ENCODE assay signal across 1 cellular context in genomic region chr17:15882058-15882720, GRCh38.
TF ChIP-seq lines count a peak whose summit lies in the region.

No MANE protein-coding gene starts in this region.

TF ChIP-seq in K562, 482 proteins besides CTCF, POLR2A, EP300 and RAD21 (continued from another document):
- TF ChIP-seq, protein P1, sequence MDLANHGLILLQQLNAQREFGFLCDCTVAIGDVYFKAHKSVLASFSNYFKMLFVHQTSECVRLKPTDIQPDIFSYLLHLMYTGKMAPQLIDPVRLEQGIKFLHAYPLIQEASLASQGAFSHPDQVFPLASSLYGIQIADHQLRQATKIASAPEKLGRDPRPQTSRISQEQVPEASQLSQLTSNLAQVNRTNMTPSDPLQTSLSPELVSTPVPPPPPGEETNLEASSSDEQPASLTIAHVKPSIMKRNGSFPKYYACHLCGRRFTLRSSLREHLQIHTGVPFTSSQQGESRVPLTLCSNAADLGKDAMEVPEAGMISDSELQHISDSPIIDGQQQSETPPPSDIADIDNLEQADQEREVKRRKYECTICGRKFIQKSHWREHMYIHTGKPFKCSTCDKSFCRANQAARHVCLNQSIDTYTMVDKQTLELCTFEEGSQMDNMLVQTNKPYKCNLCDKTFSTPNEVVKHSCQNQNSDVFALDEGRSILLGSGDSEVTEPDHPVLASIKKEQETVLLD (IDR thresholded peaks at IDR 0.05), result no peak
- TF ChIP-seq BRCA1 (IDR thresholded peaks at IDR 0.05) (no peak), BRCA1 (CRISPR knock-in tag; IDR thresholded peaks at IDR 0.05) (no peak), ZNF224 (CRISPR knock-in tag; IDR thresholded peaks at IDR 0.05) (no peak), CBFB (CRISPR knock-in tag; IDR thresholded peaks at IDR 0.05) (no peak), FOXJ2 (tag; IDR thresholded peaks at IDR 0.05) (no peak), GABPA (tag; conservative IDR thresholded peaks at IDR 0.05; ENCODE audit: low read depth) (0 out of 2 replicates have a peak, but pooled peaks have one; percentile 28), CTCFL (IDR thresholded peaks at IDR 0.05; ENCODE audit: borderline replicate concordance, insufficient read depth, low read depth, low read length, poor library complexity, severe bottlenecking) (peak; percentile 36), DPF2 (IDR thresholded peaks at IDR 0.05) (no peak), NFIX (CRISPR knock-in tag; IDR thresholded peaks at IDR 0.05; ENCODE audit: low read depth) (no peak), ZNF280A (IDR thresholded peaks at IDR 0.05; ENCODE audit: low read depth, partially characterized antibody) (no peak), ZNF584 (CRISPR knock-in tag; IDR thresholded peaks at IDR 0.05; ENCODE audit: low read depth) (0 out of 2 replicates have a peak, but pooled peaks have one; percentile 19), SAFB (IDR thresholded peaks at IDR 0.05; ENCODE audit: borderline replicate concordance, low read depth, low read length) (no peak), ATF7 (IDR thresholded peaks at IDR 0.05) (no peak), MAZ (CRISPR knock-in tag; conservative IDR thresholded peaks at IDR 0.05 in 1 of 2, IDR thresholded peaks at IDR 0.05 in 1 of 2) (no peak), HSF4 (CRISPR knock-in tag; IDR thresholded peaks at IDR 0.05; ENCODE audit: borderline replicate concordance) (no peak), CEBPZ (IDR thresholded peaks at IDR 0.05; ENCODE audit: borderline replicate concordance, low read depth, low read length) (no peak), RBM22 (IDR thresholded peaks at IDR 0.05; ENCODE audit: low read depth, low read length, poor library complexity, severe bottlenecking) (no peak), HMG20A (CRISPR knock-in tag; conservative IDR thresholded peaks at IDR 0.05) (no peak)
- TF ChIP-seq, protein P2, sequence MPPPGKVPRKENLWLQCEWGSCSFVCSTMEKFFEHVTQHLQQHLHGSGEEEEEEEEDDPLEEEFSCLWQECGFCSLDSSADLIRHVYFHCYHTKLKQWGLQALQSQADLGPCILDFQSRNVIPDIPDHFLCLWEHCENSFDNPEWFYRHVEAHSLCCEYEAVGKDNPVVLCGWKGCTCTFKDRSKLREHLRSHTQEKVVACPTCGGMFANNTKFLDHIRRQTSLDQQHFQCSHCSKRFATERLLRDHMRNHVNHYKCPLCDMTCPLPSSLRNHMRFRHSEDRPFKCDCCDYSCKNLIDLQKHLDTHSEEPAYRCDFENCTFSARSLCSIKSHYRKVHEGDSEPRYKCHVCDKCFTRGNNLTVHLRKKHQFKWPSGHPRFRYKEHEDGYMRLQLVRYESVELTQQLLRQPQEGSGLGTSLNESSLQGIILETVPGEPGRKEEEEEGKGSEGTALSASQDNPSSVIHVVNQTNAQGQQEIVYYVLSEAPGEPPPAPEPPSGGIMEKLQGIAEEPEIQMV (tag; conservative IDR thresholded peaks at IDR 0.05; ENCODE audit: low read depth), result no peak
- TF ChIP-seq, protein P3, sequence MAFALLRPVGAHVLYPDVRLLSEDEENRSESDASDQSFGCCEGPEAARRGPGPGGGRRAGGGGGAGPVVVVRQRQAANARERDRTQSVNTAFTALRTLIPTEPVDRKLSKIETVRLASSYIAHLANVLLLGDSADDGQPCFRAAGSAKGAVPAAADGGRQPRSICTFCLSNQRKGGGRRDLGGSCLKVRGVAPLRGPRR (CRISPR knock-in tag; IDR thresholded peaks at IDR 0.05), result no peak
- TF ChIP-seq, protein P4, sequence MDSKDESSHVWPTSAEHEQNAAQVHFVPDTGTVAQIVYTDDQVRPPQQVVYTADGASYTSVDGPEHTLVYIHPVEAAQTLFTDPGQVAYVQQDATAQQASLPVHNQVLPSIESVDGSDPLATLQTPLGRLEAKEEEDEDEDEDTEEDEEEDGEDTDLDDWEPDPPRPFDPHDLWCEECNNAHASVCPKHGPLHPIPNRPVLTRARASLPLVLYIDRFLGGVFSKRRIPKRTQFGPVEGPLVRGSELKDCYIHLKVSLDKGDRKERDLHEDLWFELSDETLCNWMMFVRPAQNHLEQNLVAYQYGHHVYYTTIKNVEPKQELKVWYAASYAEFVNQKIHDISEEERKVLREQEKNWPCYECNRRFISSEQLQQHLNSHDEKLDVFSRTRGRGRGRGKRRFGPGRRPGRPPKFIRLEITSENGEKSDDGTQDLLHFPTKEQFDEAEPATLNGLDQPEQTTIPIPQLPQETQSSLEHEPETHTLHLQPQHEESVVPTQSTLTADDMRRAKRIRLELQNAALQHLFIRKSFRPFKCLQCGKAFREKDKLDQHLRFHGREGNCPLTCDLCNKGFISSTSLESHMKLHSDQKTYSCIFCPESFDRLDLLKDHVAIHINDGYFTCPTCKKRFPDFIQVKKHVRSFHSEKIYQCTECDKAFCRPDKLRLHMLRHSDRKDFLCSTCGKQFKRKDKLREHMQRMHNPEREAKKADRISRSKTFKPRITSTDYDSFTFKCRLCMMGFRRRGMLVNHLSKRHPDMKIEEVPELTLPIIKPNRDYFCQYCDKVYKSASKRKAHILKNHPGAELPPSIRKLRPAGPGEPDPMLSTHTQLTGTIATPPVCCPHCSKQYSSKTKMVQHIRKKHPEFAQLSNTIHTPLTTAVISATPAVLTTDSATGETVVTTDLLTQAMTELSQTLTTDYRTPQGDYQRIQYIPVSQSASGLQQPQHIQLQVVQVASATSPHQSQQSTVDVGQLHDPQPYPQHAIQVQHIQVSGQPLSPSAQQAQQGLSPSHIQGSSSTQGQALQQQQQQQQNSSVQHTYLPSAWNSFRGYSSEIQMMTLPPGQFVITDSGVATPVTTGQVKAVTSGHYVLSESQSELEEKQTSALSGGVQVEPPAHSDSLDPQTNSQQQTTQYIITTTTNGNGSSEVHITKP (IDR thresholded peaks at IDR 0.05; ENCODE audit: partially characterized antibody), result no peak
- TF ChIP-seq, protein P5, sequence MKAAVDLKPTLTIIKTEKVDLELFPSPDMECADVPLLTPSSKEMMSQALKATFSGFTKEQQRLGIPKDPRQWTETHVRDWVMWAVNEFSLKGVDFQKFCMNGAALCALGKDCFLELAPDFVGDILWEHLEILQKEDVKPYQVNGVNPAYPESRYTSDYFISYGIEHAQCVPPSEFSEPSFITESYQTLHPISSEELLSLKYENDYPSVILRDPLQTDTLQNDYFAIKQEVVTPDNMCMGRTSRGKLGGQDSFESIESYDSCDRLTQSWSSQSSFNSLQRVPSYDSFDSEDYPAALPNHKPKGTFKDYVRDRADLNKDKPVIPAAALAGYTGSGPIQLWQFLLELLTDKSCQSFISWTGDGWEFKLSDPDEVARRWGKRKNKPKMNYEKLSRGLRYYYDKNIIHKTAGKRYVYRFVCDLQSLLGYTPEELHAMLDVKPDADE (conservative IDR thresholded peaks at IDR 0.05; ENCODE audit: control insufficient read depth, low read depth, low read length), result no peak
